Comparison of ENCODE assay signal across 15 cellular contexts in genomic region chr1:19287436-19288185, GRCh38. TPM values are rescaled to one million over a fixed set of nuclear protein-coding genes. Genes with fewer than 3 reads are reported as not detected.
DNase-seq lines count a peak whose midpoint lies in the region; ATAC-seq, FAIRE-seq and TF ChIP-seq lines count a peak whose summit lies in the region.
"Had no signal": no experiment of that assay in that cellular context is flagged by ENCODE, and none has a peak within 500 bp of the region (broad histone marks: within the 10 kb centered on the region; RNA-seq: fewer than 3 reads in every experiment).

No MANE protein-coding gene starts in this region.

- H3K27ac Mint-ChIP-seq in T-helper 2 cell treated with Interferon-gamma antibody and Interleukin-4, amounts not matched to agents 5 μg/mL and 100 μg/mL, for 36 hours, result peak overlapping the region; percentile 35
- no peak overlapping the region for H3K27ac Mint-ChIP-seq in IgD-negative memory B cell

- no peak for FAIRE-seq in H1 (lab: Jason Lieb, UNC)
- FAIRE-seq: GM19239 had no signal

- H4K5ac ChIP-seq in H1 (ENCODE audit: insufficient read length, low read depth, low read length), result no peak overlapping the region

- peaks cover 3% of the 10 kb centered on the region for H3K27me3 Mint-ChIP-seq in T-helper 2 cell treated with Interferon-gamma antibody and Interleukin-4, amounts not matched to agents 5 μg/mL and 100 μg/mL, for 36 hours (ENCODE audit: low read depth)
- H3K27me3 Mint-ChIP-seq in IgD-negative memory B cell, result peaks cover 2% of the 10 kb centered on the region

- H3K4me2 ChIP-seq in H1 (ENCODE audit: insufficient read depth in 1 of 2, low read depth in 2 of 2, low read length in 2 of 2) (no peak overlapping the region), osteoblast (ENCODE audit: insufficient read depth, low read length) (no peak overlapping the region)

- no peak overlapping the region for H2BK120ac ChIP-seq in H1 (replicated peaks; ENCODE audit: low read depth, low read length)

- no peak overlapping the region for H3K9ac ChIP-seq in H1 (replicated peaks in 1 of 4; ENCODE audit: extremely low read depth in 1 of 4, low read depth in 3 of 4, low read length in 3 of 4)

- no peak for ATAC-seq in GM18870 (IDR thresholded peaks at IDR 0.05; ENCODE audit: unreplicated experiment)
- ATAC-seq: SK-N-SH treated with all-trans-retinoic acid at 6 μM for 48 hours had no signal

- H3K79me2 ChIP-seq in H1 (ENCODE audit: control insufficient read depth in 1 of 2, insufficient read depth in 2 of 2, low read length in 2 of 2), result no peaks in the 10 kb centered on the region
- H3K79me2 ChIP-seq in osteoblast (ENCODE audit: insufficient read depth, low read length), result no peaks in the 10 kb centered on the region

- no peak overlapping the region for H3K14ac ChIP-seq in H1 (ENCODE audit: insufficient read length)

- H3K56ac ChIP-seq in H1 (replicated peaks; ENCODE audit: insufficient read length, low read depth, low read length), result no peak overlapping the region

- 85% methylated on average over 13 of the region's 13 CpGs; no CpG with 5 or more reads in 1 of the 2 experiments for WGBS in H1 (ENCODE audit: extremely low coverage in 1 of 2, insufficient coverage in 1 of 2, insufficient read length in 1 of 2, insufficient replicate concordance in 2 of 2, low coverage in 1 of 2, low lambda C conversion rate in 2 of 2, missing lambda C conversion rate in 1 of 2), 2 experiments

- H2BK5ac ChIP-seq in H1 (ENCODE audit: low read depth, low read length), result no peak overlapping the region

- no peak overlapping the region for H2BK15ac ChIP-seq in H1 (ENCODE audit: low read length)

- H3K27ac ChIP-seq in H1 (ENCODE audit: low read depth, low read length) (no peak overlapping the region), osteoblast (ENCODE audit: low read depth, low read length) (no peak overlapping the region)

- peaks cover 7% of the 10 kb centered on the region for H3K9me3 Mint-ChIP-seq in T-helper 2 cell treated with Interferon-gamma antibody and Interleukin-4, amounts not matched to agents 5 μg/mL and 100 μg/mL, for 36 hours
- no peaks in the 10 kb centered on the region for H3K9me3 Mint-ChIP-seq in IgD-negative memory B cell

- peaks cover 6% of the 10 kb centered on the region for H3K36me3 Mint-ChIP-seq in T-helper 2 cell treated with Interferon-gamma antibody and Interleukin-4, amounts not matched to agents 5 μg/mL and 100 μg/mL, for 36 hours (ENCODE audit: low read depth)
- H3K36me3 Mint-ChIP-seq in IgD-negative memory B cell, result peaks cover 8% of the 10 kb centered on the region

- H3K23me2 ChIP-seq in H1 (ENCODE audit: low read depth, low read length), result peaks cover 4% of the 10 kb centered on the region

- H4K20me1 ChIP-seq in H1 (replicated peaks in 1 of 2; ENCODE audit: control insufficient read depth in 1 of 2, insufficient read depth in 2 of 2, low read length in 2 of 2), result peaks cover 0 to 3% of the 10 kb centered on the region in 2 experiments
- H4K20me1 ChIP-seq in osteoblast (ENCODE audit: insufficient read depth, low read length), result no peaks in the 10 kb centered on the region

- no peak overlapping the region for H2BK20ac ChIP-seq in H1 (ENCODE audit: low read length)

- no peak for TF ChIP-seq POLR2A in H1 (IDR thresholded peaks at IDR 0.05; ENCODE audit: control extremely low read depth in 1 of 2, low read depth in 2 of 2, low read length in 2 of 2)

- H3K4me3 ChIP-seq in H1 (ENCODE audit: extremely low read depth in 1 of 4, insufficient read depth in 2 of 4, low read depth in 3 of 4, low read length in 4 of 4), result no peak overlapping the region
- no peak overlapping the region for H3K4me3 ChIP-seq in osteoblast (ENCODE audit: insufficient read depth, low read length)

- no peaks in the 10 kb centered on the region for H3K79me1 ChIP-seq in H1 (ENCODE audit: low read depth, low read length)

- CTCF ChIA-PET in H1 (lab: Charles Lee; ENCODE audit: partially characterized antibody), result interaction anchor here (0.6 to 1.3 kb wide), 3 partner anchors 24 to 614 kb away, joined by 3 read pairs; no protein-coding TSS in a partner anchor

- 0 out of 2 replicates have a peak overlapping the region, but pooled peaks have one; percentile 3 for H2BK12ac ChIP-seq in H1 (ENCODE audit: low read depth, low read length)

- no peak for TF ChIP-seq EP300 in H1 (IDR thresholded peaks at IDR 0.05; ENCODE audit: borderline replicate concordance in 1 of 2, low read depth in 2 of 2, low read length in 2 of 2)

- H4K91ac ChIP-seq in H1 (replicated peaks; ENCODE audit: insufficient read length, low read length), result no peak overlapping the region

- H3K36me3 ChIP-seq in H1 (ENCODE audit: control insufficient read depth in 2 of 4, insufficient read depth in 4 of 4, low read length in 3 of 4) (no peaks in the 10 kb centered on the region), osteoblast (ENCODE audit: insufficient read depth, low read length) (no peaks in the 10 kb centered on the region)

- POLR2A ChIA-PET in H1 (lab: Charles Lee; ENCODE audit: partially characterized antibody), result interaction anchor here (0.5 to 1.8 kb wide), 7 partner anchors 10 to 303 kb away, joined by 3 to 7 read pairs (median 3); partner anchors contain the start of genes EMC1 and MRTO4

- peak overlapping the region; percentile 54 for H3K4me3 Mint-ChIP-seq in T-helper 2 cell treated with Interferon-gamma antibody and Interleukin-4, amounts not matched to agents 5 μg/mL and 100 μg/mL, for 36 hours
- peak overlapping the region in 3 of 4 donors; percentile 48 to 87 (median 72) for H3K4me3 Mint-ChIP-seq in IgD-negative memory B cell

- no peak for TF ChIP-seq RAD21 in H1 (IDR thresholded peaks at IDR 0.05 in 1 of 2, conservative IDR thresholded peaks at IDR 0.05 in 1 of 2; ENCODE audit: low read depth in 2 of 2, low read length in 2 of 2)

- no peak overlapping the region for H3K18ac ChIP-seq in H1 (ENCODE audit: extremely low read depth, low read length)

- no peak overlapping the region for H4K8ac ChIP-seq in H1 (ENCODE audit: extremely low read depth, insufficient read depth, low read length)

- H3K27me3 ChIP-seq in H1 (replicated peaks in 1 of 4; ENCODE audit: control insufficient read depth in 3 of 4, extremely low read depth in 1 of 4, insufficient read depth in 3 of 4, low read length in 3 of 4) (peaks cover 8 to 26% (median 20%) of the 10 kb centered on the region in 4 experiments), osteoblast (ENCODE audit: insufficient read depth, low read length) (no peaks in the 10 kb centered on the region)

- H3K4me1 ChIP-seq in H1 (replicated peaks in 1 of 4; ENCODE audit: control insufficient read depth in 3 of 4, insufficient read depth in 4 of 4, low read length in 3 of 4), result no peaks in the 10 kb centered on the region
- H3K4me1 ChIP-seq in osteoblast (ENCODE audit: insufficient read depth, low read length), result peaks cover 6% of the 10 kb centered on the region

- H3K4ac ChIP-seq in H1 (replicated peaks; ENCODE audit: insufficient read length, low read depth, low read length), result no peak overlapping the region

- H3K4me1 Mint-ChIP-seq in T-helper 2 cell treated with Interferon-gamma antibody and Interleukin-4, amounts not matched to agents 5 μg/mL and 100 μg/mL, for 36 hours (ENCODE audit: low read depth), result peaks cover 2% of the 10 kb centered on the region
- H3K4me1 Mint-ChIP-seq in IgD-negative memory B cell, result peaks cover 0 to 3% (median 0%) of the 10 kb centered on the region in 3 donors

- no peaks in the 10 kb centered on the region for H3K9me3 ChIP-seq in H1 (ENCODE audit: insufficient read depth in 2 of 2, low read depth in 1 of 2, low read length in 1 of 2)
- no peaks in the 10 kb centered on the region for H3K9me3 ChIP-seq in osteoblast (ENCODE audit: low read depth, low read length)

- TF ChIP-seq CTCF in H1 (IDR thresholded peaks at IDR 0.05; ENCODE audit: control extremely low read depth in 1 of 3, insufficient read depth in 1 of 3, low read depth in 1 of 3, low read length in 3 of 3), result no peak
- no peak for TF ChIP-seq CTCF in osteoblast (IDR thresholded peaks at IDR 0.05; ENCODE audit: extremely low read depth, low read depth, low read length)

- no peak overlapping the region for H2AK5ac ChIP-seq in H1 (ENCODE audit: low read depth, low read length)

- H2AFZ ChIP-seq in H1 (ENCODE audit: low read length) (no peak overlapping the region), osteoblast (ENCODE audit: low read length) (no peak overlapping the region)

- no peak overlapping the region for H3K23ac ChIP-seq in H1 (ENCODE audit: insufficient read length)

- no peak for DNase-seq in T-helper 2 cell treated with Interferon-gamma antibody and Interleukin-4, amounts not matched to agents 5 μg/mL and 100 μg/mL, for 36 hours (ENCODE audit: low spot score)
- no peak for DNase-seq in T-helper 2 cell
- no peak for DNase-seq in H1 (ENCODE audit: low read depth in 1 of 2, low spot score in 2 of 2)
- peak; percentile 65 for DNase-seq in osteoblast (ENCODE audit: insufficient read length, low spot score, missing footprints)
- no peak for DNase-seq in hippocampal formation (lab: John Stamatoyannopoulos, UW)
- no peak for DNase-seq in NCI-H146 treated with DMSO at 0.1 percent for 48 hours (lab: John Stamatoyannopoulos, UW; ENCODE audit: unreplicated experiment)
- DNase-seq: cortex of kidney, GOT3, MM.1S, NCI-H2171 treated with DMSO at 0.1 percent for 48 hours, trophoblast cell had no signal

RNA-seq across cellular contexts. Expression of gene AKR7A3, which starts 1.0 kb away (rescaled TPM):
- polyA plus RNA-seq in IgD-negative memory B cell (0.20 TPM), H1 (2011; rRNA removed) (0.62 and 0.72 TPM in 2 replicates)
- 0.65 TPM in 2 replicates for total RNA-seq in H1 (2021; fragmentation: NEBNext Ultra II Directional; extraction: Animal tissue kit (Norgen Biotek cat#: 25700))
- polyA plus RNA-seq in H1 (2011; cell fraction: cytosol; rRNA removed), result 0.66 TPM
- 2.7 TPM for polyA plus RNA-seq in H1 (2011; cell fraction: nucleus; rRNA removed)
- 0.60 to 1.0 TPM (median 0.71 TPM) in 4 replicates for polyA plus RNA-seq in H1 (2012, experiment 1 of 2)
- 0.43 TPM for polyA plus RNA-seq in H1 (2012, experiment 2 of 2)
- 0.49 TPM for polyA plus RNA-seq in H1 (2013, experiment 1 of 2)
- polyA plus RNA-seq in H1 (2013, experiment 2 of 2), result 0.59 TPM
- 0.12 and 0.19 TPM in 2 replicates for polyA minus RNA-seq in H1 (2011; rRNA and poly(A)+ RNA removed)
- polyA minus RNA-seq in H1 (2011; cell fraction: cytosol; rRNA and poly(A)+ RNA removed), result not detected
- 0.80 TPM for polyA minus RNA-seq in H1 (2011; cell fraction: nucleus; rRNA and poly(A)+ RNA removed)
- total RNA-seq in osteoblast, result 0.72 and 1.2 TPM in 2 replicates

RNA-seq across cellular contexts. Expression of gene AKR7A2, which starts 24.3 kb away (rescaled TPM):
- polyA plus RNA-seq in IgD-negative memory B cell (87.9 TPM), H1 (2011; rRNA removed) (47.9 and 48.3 TPM in 2 replicates)
- total RNA-seq in H1 (2021; fragmentation: NEBNext Ultra II Directional; extraction: Animal tissue kit (Norgen Biotek cat#: 25700)), result 32.0 and 34.5 TPM in 2 replicates
- polyA plus RNA-seq in H1 (2011; cell fraction: cytosol; rRNA removed), result 35.9 TPM
- 41.0 TPM for polyA plus RNA-seq in H1 (2011; cell fraction: nucleus; rRNA removed)
- polyA plus RNA-seq in H1 (2012, experiment 1 of 2), result 24.1 to 37.1 TPM (median 34.7 TPM) in 4 replicates
- polyA plus RNA-seq in H1 (2012, experiment 2 of 2), result 43.0 TPM
- 24.6 TPM for polyA plus RNA-seq in H1 (2013, experiment 1 of 2)
- polyA plus RNA-seq in H1 (2013, experiment 2 of 2), result 23.7 TPM
- 20.4 and 20.9 TPM in 2 replicates for polyA minus RNA-seq in H1 (2011; rRNA and poly(A)+ RNA removed)
- 26.2 TPM for polyA minus RNA-seq in H1 (2011; cell fraction: cytosol; rRNA and poly(A)+ RNA removed)
- polyA minus RNA-seq in H1 (2011; cell fraction: nucleus; rRNA and poly(A)+ RNA removed), result 25.6 TPM
- 66.2 and 79.0 TPM in 2 replicates for total RNA-seq in osteoblast

RNA-seq across cellular contexts. Expression of gene SLC66A1, which starts 24.5 kb away (rescaled TPM):
- polyA plus RNA-seq in IgD-negative memory B cell (12.7 TPM), H1 (2011; rRNA removed) (27.9 and 34.2 TPM in 2 replicates)
- total RNA-seq in H1 (2021; fragmentation: NEBNext Ultra II Directional; extraction: Animal tissue kit (Norgen Biotek cat#: 25700)), result 14.0 and 16.8 TPM in 2 replicates
- polyA plus RNA-seq in H1 (2011; cell fraction: cytosol; rRNA removed), result 23.4 TPM
- polyA plus RNA-seq in H1 (2011; cell fraction: nucleus; rRNA removed), result 21.8 TPM
- 11.6 to 22.2 TPM (median 17.2 TPM) in 4 replicates for polyA plus RNA-seq in H1 (2012, experiment 1 of 2)
- polyA plus RNA-seq in H1 (2012, experiment 2 of 2), result 13.6 TPM
- 14.9 TPM for polyA plus RNA-seq in H1 (2013, experiment 1 of 2)
- 14.4 TPM for polyA plus RNA-seq in H1 (2013, experiment 2 of 2)
- 14.6 and 17.5 TPM in 2 replicates for polyA minus RNA-seq in H1 (2011; rRNA and poly(A)+ RNA removed)
- polyA minus RNA-seq in H1 (2011; cell fraction: cytosol; rRNA and poly(A)+ RNA removed), result 12.1 TPM
- polyA minus RNA-seq in H1 (2011; cell fraction: nucleus; rRNA and poly(A)+ RNA removed), result 15.3 TPM
- 30.9 and 32.6 TPM in 2 replicates for total RNA-seq in osteoblast

RNA-seq across cellular contexts. Expression of gene MRTO4, which starts 36.0 kb away (rescaled TPM):
- 34.9 TPM for polyA plus RNA-seq in IgD-negative memory B cell
- total RNA-seq in H1 (2021; fragmentation: NEBNext Ultra II Directional; extraction: Animal tissue kit (Norgen Biotek cat#: 25700)), result 54.5 and 64.3 TPM in 2 replicates
- polyA plus RNA-seq in H1 (2011; rRNA removed), result 36.9 and 38.4 TPM in 2 replicates
- 55.1 TPM for polyA plus RNA-seq in H1 (2011; cell fraction: cytosol; rRNA removed)
- 27.5 TPM for polyA plus RNA-seq in H1 (2011; cell fraction: nucleus; rRNA removed)
- polyA plus RNA-seq in H1 (2012, experiment 1 of 2), result 51.3 to 58.9 TPM (median 51.9 TPM) in 4 replicates
- polyA plus RNA-seq in H1 (2012, experiment 2 of 2), result 46.8 TPM
- polyA plus RNA-seq in H1 (2013, experiment 1 of 2), result 42.7 TPM
- 44.0 TPM for polyA plus RNA-seq in H1 (2013, experiment 2 of 2)
- polyA minus RNA-seq in H1 (2011; rRNA and poly(A)+ RNA removed), result 25.1 and 25.2 TPM in 2 replicates
- polyA minus RNA-seq in H1 (2011; cell fraction: cytosol; rRNA and poly(A)+ RNA removed), result 18.6 TPM
- 22.7 TPM for polyA minus RNA-seq in H1 (2011; cell fraction: nucleus; rRNA and poly(A)+ RNA removed)
- total RNA-seq in osteoblast, result 17.4 and 18.5 TPM in 2 replicates

RNA-seq across cellular contexts. Expression of gene EMC1, which starts 36.3 kb away (rescaled TPM):
- polyA plus RNA-seq in IgD-negative memory B cell, result 19.5 TPM
- total RNA-seq in H1 (2021; fragmentation: NEBNext Ultra II Directional; extraction: Animal tissue kit (Norgen Biotek cat#: 25700)), result 45.1 and 51.0 TPM in 2 replicates
- polyA plus RNA-seq in H1 (2011; rRNA removed), result 53.5 and 95.9 TPM in 2 replicates
- polyA plus RNA-seq in H1 (2011; cell fraction: cytosol; rRNA removed), result 26.8 TPM
- polyA plus RNA-seq in H1 (2011; cell fraction: nucleus; rRNA removed), result 106 TPM
- 33.4 to 42.2 TPM (median 38.3 TPM) in 4 replicates for polyA plus RNA-seq in H1 (2012, experiment 1 of 2)
- polyA plus RNA-seq in H1 (2012, experiment 2 of 2), result 21.4 TPM
- 90.6 TPM for polyA plus RNA-seq in H1 (2013, experiment 1 of 2)
- polyA plus RNA-seq in H1 (2013, experiment 2 of 2), result 69.2 TPM
- polyA minus RNA-seq in H1 (2011; rRNA and poly(A)+ RNA removed), result 42.1 and 68.8 TPM in 2 replicates
- polyA minus RNA-seq in H1 (2011; cell fraction: cytosol; rRNA and poly(A)+ RNA removed), result 38.1 TPM
- polyA minus RNA-seq in H1 (2011; cell fraction: nucleus; rRNA and poly(A)+ RNA removed), result 41.7 TPM
- total RNA-seq in osteoblast, result 60.1 and 64.1 TPM in 2 replicates
